In the genomic region with DNA sequence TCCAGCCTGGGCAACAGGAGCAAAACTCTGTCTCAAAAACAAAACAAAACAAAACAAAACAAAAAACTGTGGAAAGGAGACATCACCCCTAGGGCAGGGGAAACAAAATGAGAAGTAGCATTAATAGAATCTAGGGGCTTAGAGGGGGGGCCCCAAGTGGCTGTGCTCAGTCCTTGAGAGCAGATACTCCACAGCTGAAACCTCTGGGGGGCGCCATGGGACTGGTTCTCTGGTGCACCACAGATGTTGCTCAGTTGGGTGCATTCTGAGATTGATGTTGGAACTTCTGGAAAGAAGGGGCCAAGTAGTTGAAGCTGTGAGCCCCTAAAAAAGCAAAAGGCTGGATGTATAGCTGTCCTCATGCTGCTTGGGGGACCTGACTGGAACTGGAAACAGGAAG, we compare ENCODE assay signal across 9 cellular contexts. TPM values are rescaled to one million over a fixed set of nuclear protein-coding genes. Genes with fewer than 3 reads are reported as not detected.
A peak's percentile ranks its signal among the peaks of the same experiment; 100 is the strongest.
DNase-seq lines count a peak whose midpoint lies in the region; ATAC-seq, FAIRE-seq and TF ChIP-seq lines count a peak whose summit lies in the region.
"Had no signal": no experiment of that assay in that cellular context is flagged by ENCODE, and none has a peak within 500 bp of the region (broad histone marks: within the 10 kb centered on the region; RNA-seq: fewer than 3 reads in every experiment).

No MANE protein-coding gene starts in this region.

- no peaks in the 10 kb centered on the region for H3K4me1 Mint-ChIP-seq in activated T-helper 17 cell treated with anti-CD3 and anti-CD28 coated beads, Interleukin-2, amount 50 U/mL, for 72 hours
- H3K4me1 Mint-ChIP-seq in memory B cell, result no peaks in the 10 kb centered on the region
- H3K4me1 Mint-ChIP-seq: CD14-positive monocyte had no signal

- H3K4me3 ChIP-seq in heart right ventricle (no peak overlapping the region), GM23248 (no peak overlapping the region)

- peak in 1 of 2 donors; percentile 35 for DNase-seq in heart right ventricle
- no peak for DNase-seq in cardiac septum (ENCODE audit: low spot score)
- no peak for DNase-seq in memory B cell (ENCODE audit: low spot score in 2 of 2)
- DNase-seq in HCEC 1CT, result no peak
- DNase-seq in DMS153 treated with DMSO at 0.1 percent for 48 hours (lab: John Stamatoyannopoulos, UW; ENCODE audit: unreplicated experiment), result no peak
- DNase-seq in RCC 7860 (ENCODE audit: low spot score), result no peak
- DNase-seq in GM23248, result no peak

- no peak overlapping the region for H3K27ac ChIP-seq in heart right ventricle
- no peak overlapping the region for H3K27ac ChIP-seq in GM23248

- FAIRE-seq in RCC 7860 (lab: Jason Lieb, UNC), result no peak

- H3K27me3 ChIP-seq in heart right ventricle, result no peaks in the 10 kb centered on the region
- no peaks in the 10 kb centered on the region for H3K27me3 ChIP-seq in GM23248 (replicated peaks; ENCODE audit: insufficient read depth)

- H3K9me3 ChIP-seq in heart right ventricle (peaks cover 0 to 24% (median 13%) of the 10 kb centered on the region in 11 donors), GM23248 (ENCODE audit: low read depth) (no peaks in the 10 kb centered on the region)

- H3K4me1 ChIP-seq in heart right ventricle (no peaks in the 10 kb centered on the region), GM23248 (ENCODE audit: insufficient read depth) (no peaks in the 10 kb centered on the region)

- H3K27ac Mint-ChIP-seq in activated T-helper 17 cell treated with anti-CD3 and anti-CD28 coated beads, Interleukin-2, amount 50 U/mL, for 72 hours, result no peak overlapping the region
- no peak overlapping the region for H3K27ac Mint-ChIP-seq in memory B cell

- H3K27me3 Mint-ChIP-seq in activated T-helper 17 cell treated with anti-CD3 and anti-CD28 coated beads, Interleukin-2, amount 50 U/mL, for 72 hours, result no peaks in the 10 kb centered on the region
- H3K27me3 Mint-ChIP-seq in memory B cell, result no peaks in the 10 kb centered on the region

- 21 to 35% methylated on average over 1 of the region's 1 CpG for WGBS in heart right ventricle, 2 donors
- 0 to 9% methylated on average over 1 of the region's 1 CpG for WGBS in GM23248 (ENCODE audit: low coverage in 1 of 2, low lambda C conversion rate in 2 of 2, missing lambda C conversion rate in 2 of 2), 2 experiments

- no peak overlapping the region for H3K9ac ChIP-seq in GM23248

- no peak overlapping the region for H3K4me2 ChIP-seq in GM23248 (ENCODE audit: unreplicated experiment)

- no peak overlapping the region for H2AFZ ChIP-seq in GM23248

- in situ Hi-C loops in GM23248 (cut with MboI), result no loop called here

- no peaks in the 10 kb centered on the region for H3F3A ChIP-seq in GM23248 (ENCODE audit: insufficient read depth)

- H3K4me3 Mint-ChIP-seq in activated T-helper 17 cell treated with anti-CD3 and anti-CD28 coated beads, Interleukin-2, amount 50 U/mL, for 72 hours, result no peak overlapping the region
- H3K4me3 Mint-ChIP-seq in memory B cell, result no peak overlapping the region
- H3K4me3 Mint-ChIP-seq: CD14-positive monocyte had no signal

- H3K9me2 ChIP-seq in GM23248 (ENCODE audit: insufficient read depth), result no peaks in the 10 kb centered on the region

- intact Hi-C loops in heart right ventricle (cut with DNase I), result no loop called here
- intact Hi-C loops in cardiac septum (cut with DNase I), result no loop called here

- TF ChIP-seq CTCF in heart right ventricle (IDR thresholded peaks at IDR 0.05), result peak in 7 of 9 donors; percentile 13 to 39 (median 18)

- no peaks in the 10 kb centered on the region for H3K36me3 Mint-ChIP-seq in activated T-helper 17 cell treated with anti-CD3 and anti-CD28 coated beads, Interleukin-2, amount 50 U/mL, for 72 hours (ENCODE audit: low read depth)
- peaks cover 1% of the 10 kb centered on the region for H3K36me3 Mint-ChIP-seq in memory B cell
- H3K36me3 Mint-ChIP-seq: CD14-positive monocyte had no signal

- peaks cover 4% of the 10 kb centered on the region for H3K9me3 Mint-ChIP-seq in activated T-helper 17 cell treated with anti-CD3 and anti-CD28 coated beads, Interleukin-2, amount 50 U/mL, for 72 hours
- H3K9me3 Mint-ChIP-seq in memory B cell, result peaks cover 2% of the 10 kb centered on the region

- ATAC-seq in heart right ventricle, result no peak
- ATAC-seq in activated T-helper 17 cell treated with anti-CD3 and anti-CD28 coated beads, Interleukin-2, amount 50 U/mL, for 72 hours (replicated peaks), result peak; percentile 69
- peak; percentile 55 for ATAC-seq in memory B cell (ENCODE audit: low read depth)

- H3K79me2 ChIP-seq in GM23248 (ENCODE audit: insufficient read depth), result no peaks in the 10 kb centered on the region

- no peaks in the 10 kb centered on the region for H4K20me1 ChIP-seq in GM23248 (ENCODE audit: insufficient read depth)

- no peaks in the 10 kb centered on the region for H3K36me3 ChIP-seq in heart right ventricle
- no peaks in the 10 kb centered on the region for H3K36me3 ChIP-seq in GM23248 (ENCODE audit: low read depth)

RNA-seq across cellular contexts. Expression of gene SYNE2, which starts 11.8 kb away (rescaled TPM):
- total RNA-seq in heart right ventricle (100 to 1,000 TPM in 6 of 10 donors, 10 to 100 TPM in 4; 88.4 to 205 (median 110) TPM), cardiac septum (61.4 TPM)
- polyA plus RNA-seq in heart right ventricle (10 to 100 TPM; 43.6 to 98.7 TPM), GM23248 (2016; fragmentation: Nextera tagmentation; extraction: Ambion mirVana) (1.8 and 2.8 TPM in 2 replicates)
- 10 to 100 TPM; 48.5 to 66.9 TPM for total RNA-seq in activated T-helper 17 cell treated with anti-CD3 and anti-CD28 coated beads, Interleukin-2, amount 50 U/mL, for 72 hours
- total RNA-seq in GM23248 (2014; rRNA removed; shearing (Covaris generic)), result 3.5 and 4.4 TPM in 2 replicates

Comparison
In these comparisons a context has a peak if more than half of its experiments do, and no peak if none do; other contexts are left out.
1. ATAC-seq: peak in activated T-helper 17 cell treated with anti-CD3 and anti-CD28 coated beads, Interleukin-2, amount 50 U/mL, for 72 hours (single experiment) and memory B cell (single experiment); none in heart right ventricle (0 of 8).